12 cellular contexts compared by ENCODE assay signal in genomic region chr2:44130441-44130840, GRCh38. TPM values are rescaled to one million over a fixed set of nuclear protein-coding genes. Genes with fewer than 3 reads are reported as not detected.
A peak's percentile ranks its signal among the peaks of the same experiment; 100 is the strongest.
DNase-seq lines count a peak whose midpoint lies in the region; ATAC-seq and TF ChIP-seq lines count a peak whose summit lies in the region.
"Had no signal": no experiment of that assay in that cellular context is flagged by ENCODE, and none has a peak within 500 bp of the region (broad histone marks: within the 10 kb centered on the region; RNA-seq: fewer than 3 reads in every experiment).

No MANE protein-coding gene starts in this region.

- peak; percentile 75 to 76 for ATAC-seq in gastrocnemius medialis
- ATAC-seq in gastroesophageal sphincter: no peak
- ATAC-seq in activated naive CD8-positive, alpha-beta T cell treated with anti-CD3 and anti-CD28 coated beads, Interleukin-2, amount 50 U/mL, for 24 hours: no peak
- ATAC-seq: upper lobe of right lung had no signal

- H3K4me3 ChIP-seq in gastrocnemius medialis: peak overlapping the region in 1 of 4 donors; percentile 14
- no peak overlapping the region for H3K4me3 ChIP-seq in gastroesophageal sphincter
- H3K4me3 ChIP-seq in suprapubic skin: no peak overlapping the region
- H3K4me3 ChIP-seq: right lobe of liver, upper lobe of right lung had no signal

- peaks cover 2% of the 10 kb centered on the region for H3K27me3 Mint-ChIP-seq in activated naive CD8-positive, alpha-beta T cell treated with anti-CD3 and anti-CD28 coated beads, Interleukin-2, amount 50 U/mL, for 24 hours

- H3K27ac Mint-ChIP-seq in activated naive CD8-positive, alpha-beta T cell treated with anti-CD3 and anti-CD28 coated beads, Interleukin-2, amount 50 U/mL, for 24 hours: no peak overlapping the region

- no peak overlapping the region for H3K4me3 Mint-ChIP-seq in activated naive CD8-positive, alpha-beta T cell treated with anti-CD3 and anti-CD28 coated beads, Interleukin-2, amount 50 U/mL, for 24 hours

- no peaks in the 10 kb centered on the region for H3K36me3 ChIP-seq in gastrocnemius medialis
- no peaks in the 10 kb centered on the region for H3K36me3 ChIP-seq in gastroesophageal sphincter
- no peaks in the 10 kb centered on the region for H3K36me3 ChIP-seq in suprapubic skin
- H3K36me3 ChIP-seq: right lobe of liver, upper lobe of right lung had no signal

- TF ChIP-seq CTCF in gastrocnemius medialis (IDR thresholded peaks at IDR 0.05 in 4 of 5, conservative IDR thresholded peaks at IDR 0.05 in 1 of 5) (no peak), gastroesophageal sphincter (IDR thresholded peaks at IDR 0.05) (no peak), suprapubic skin (IDR thresholded peaks at IDR 0.05) (no peak)

- no peaks in the 10 kb centered on the region for H3K9me3 ChIP-seq in gastrocnemius medialis
- H3K9me3 ChIP-seq in gastroesophageal sphincter: no peaks in the 10 kb centered on the region
- H3K9me3 ChIP-seq in suprapubic skin: no peaks in the 10 kb centered on the region
- H3K9me3 ChIP-seq: right lobe of liver, upper lobe of right lung had no signal

- intact Hi-C loops in gastrocnemius medialis (cut with DNase I; ENCODE audit: low total_unique reads): no loop called here

- H3K27me3 ChIP-seq in gastrocnemius medialis (no peaks in the 10 kb centered on the region), gastroesophageal sphincter (no peaks in the 10 kb centered on the region), suprapubic skin (no peaks in the 10 kb centered on the region)
- H3K27me3 ChIP-seq: right lobe of liver, upper lobe of right lung had no signal

- WGBS in gastroesophageal sphincter (ENCODE audit: low coverage in 1 of 2), 2 donors: 77 to 86% methylated on average over 4 of the region's 4 CpGs
- WGBS in suprapubic skin: 86% methylated on average over 4 of the region's 4 CpGs

- peak in 1 of 2 donors; percentile 17 for TF ChIP-seq POLR2A in gastrocnemius medialis (IDR thresholded peaks at IDR 0.05)
- TF ChIP-seq POLR2A in gastroesophageal sphincter (IDR thresholded peaks at IDR 0.05): no peak
- TF ChIP-seq POLR2A in suprapubic skin (IDR thresholded peaks at IDR 0.05): no peak

- DNase-seq in NCI-H510A treated with DMSO at 0.1 percent for 48 hours (lab: John Stamatoyannopoulos, UW) (peak; percentile 3), NCI-H510A (lab: John Stamatoyannopoulos, UW) (no peak), NCI-H524 treated with DMSO at 0.1 percent for 48 hours (lab: John Stamatoyannopoulos, UW) (peak; percentile 93), fibroblast of gingiva (ENCODE audit: low read depth) (peak; percentile 52), gastrocnemius medialis (no peak), suprapubic skin (ENCODE audit: low spot score in 2 of 2) (no peak)
- DNase-seq in activated naive CD8-positive, alpha-beta T cell treated with anti-CD3 and anti-CD28 coated beads, Interleukin-2, amount 50 U/mL, for 24 hours: no peak
- DNase-seq: 8988T; NK-92 treated with Interleukin-12 subunit alpha and Interleukin-12 subunit beta, amount 100 ng/mL, for 24 hours; right lobe of liver; upper lobe of right lung had no signal

- TF ChIP-seq EP300 in gastroesophageal sphincter (IDR thresholded peaks at IDR 0.05): no peak
- TF ChIP-seq EP300 in suprapubic skin (IDR thresholded peaks at IDR 0.05): no peak

- H3K4me1 Mint-ChIP-seq in activated naive CD8-positive, alpha-beta T cell treated with anti-CD3 and anti-CD28 coated beads, Interleukin-2, amount 50 U/mL, for 24 hours: peaks cover 10% of the 10 kb centered on the region

- H3K36me3 Mint-ChIP-seq in activated naive CD8-positive, alpha-beta T cell treated with anti-CD3 and anti-CD28 coated beads, Interleukin-2, amount 50 U/mL, for 24 hours (ENCODE audit: low read depth): no peaks in the 10 kb centered on the region

- H3K9me3 Mint-ChIP-seq in activated naive CD8-positive, alpha-beta T cell treated with anti-CD3 and anti-CD28 coated beads, Interleukin-2, amount 50 U/mL, for 24 hours: peaks cover 7% of the 10 kb centered on the region

- in situ Hi-C loops in gastrocnemius medialis (cut with MboI; ENCODE audit: low sequenced_read_pairs in 4 of 4): no loop called here

- H3K27ac ChIP-seq in gastrocnemius medialis (peak overlapping the region; percentile 80 to 89 (median 86)), gastroesophageal sphincter (no peak overlapping the region), suprapubic skin (no peak overlapping the region)
- H3K27ac ChIP-seq: right lobe of liver, upper lobe of right lung had no signal

- H3K4me1 ChIP-seq in gastrocnemius medialis (peaks cover 29 to 38% of the 10 kb centered on the region in 2 donors), gastroesophageal sphincter (peaks cover 0 to under 1% (median 0%) of the 10 kb centered on the region in 3 donors), suprapubic skin (no peaks in the 10 kb centered on the region)
- H3K4me1 ChIP-seq: right lobe of liver, upper lobe of right lung had no signal

RNA-seq across cellular contexts. Expression of gene PPM1B, which starts 38.2 kb away (rescaled TPM):
- total RNA-seq in gastrocnemius medialis (100 to 1,000 TPM in 2 of 4 donors, 10 to 100 TPM in 2; 73.5 to 124 (median 101) TPM), gastroesophageal sphincter (100 to 1,000 TPM in 1 of 4 donors, 10 to 100 TPM in 3; 62.9 to 125 (median 81.3) TPM), suprapubic skin (10 to 100 TPM; 28.3 to 63.9 (median 37.9) TPM)

Comparison
In these comparisons a context has a peak if more than half of its experiments do, and no peak if none do; other contexts are left out.
1. DNase-seq: peak in NCI-H510A treated with DMSO at 0.1 percent for 48 hours (single experiment), NCI-H524 treated with DMSO at 0.1 percent for 48 hours (single experiment) and fibroblast of gingiva (single experiment); none in NCI-H510A (single experiment), gastrocnemius medialis (0 of 2), activated naive CD8-positive, alpha-beta T cell treated with anti-CD3 and anti-CD28 coated beads, Interleukin-2, amount 50 U/mL, for 24 hours (single experiment) and suprapubic skin (0 of 2).
2. ATAC-seq: peak in gastrocnemius medialis (2 of 2); none in gastroesophageal sphincter (single experiment) and activated naive CD8-positive, alpha-beta T cell treated with anti-CD3 and anti-CD28 coated beads, Interleukin-2, amount 50 U/mL, for 24 hours (single experiment).
3. H3K27ac ChIP-seq: peak in gastrocnemius medialis (4 of 4); none in gastroesophageal sphincter (0 of 4) and suprapubic skin (single experiment).